In the genomic region with DNA sequence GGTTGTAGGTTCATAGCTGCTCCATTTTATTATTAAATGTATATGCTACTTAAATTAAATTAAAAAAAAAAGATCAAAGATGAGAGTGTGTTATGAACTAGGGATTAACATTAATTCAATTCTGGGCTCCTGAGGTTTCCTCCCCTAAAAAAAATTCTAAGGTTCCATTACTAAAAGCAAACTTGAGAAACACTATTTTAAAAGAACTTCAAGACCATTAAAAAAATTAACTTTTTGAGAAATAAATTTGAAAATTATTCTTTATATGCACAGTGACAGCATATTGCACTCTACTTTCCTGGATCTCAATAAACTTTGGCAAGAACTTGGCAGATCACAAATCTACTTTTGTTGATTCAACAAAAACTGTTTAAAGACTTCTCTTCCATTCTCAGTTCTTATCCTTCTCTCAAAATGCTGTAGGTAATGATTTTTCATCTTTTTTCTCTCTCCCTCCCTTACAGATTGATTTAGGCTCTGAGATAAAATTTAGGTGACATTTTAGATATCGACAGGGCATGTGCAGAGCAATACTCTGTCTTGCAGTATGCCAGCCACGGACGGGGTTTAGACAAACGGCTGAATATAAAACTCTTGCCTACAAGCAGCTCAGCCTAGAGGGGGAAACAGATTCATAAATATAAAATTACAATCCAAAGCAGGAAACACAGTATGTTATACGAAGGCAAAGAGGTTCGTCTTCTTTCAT, we compare ENCODE assay signal across 8 cellular contexts. TPM values are rescaled to one million over a fixed set of nuclear protein-coding genes. Genes with fewer than 3 reads are reported as not detected.
DNase-seq lines count a peak whose midpoint lies in the region; ATAC-seq and TF ChIP-seq lines count a peak whose summit lies in the region.

No MANE protein-coding gene starts in this region.

- BruUV-seq in MCF 10A (replicated peaks; lab: Mats Ljungman, UMichigan): no TSS peak

- POLR2A ChIA-PET in CD8-positive, alpha-beta T cell (lab: Charles Lee): interaction anchor here (0.7 to 1.8 kb wide), 7 partner anchors 11 to 269 kb away, joined by 3 to 11 read pairs (median 5); a partner anchor contains a TSS
- POLR2A ChIA-PET in MCF 10A (lab: Yijun Ruan, JAX): interaction anchor here (0.7 to 4.7 kb wide), 15 partner anchors 11 to 1750 kb away, joined by 3 to 49 read pairs (median 5); a partner anchor contains a TSS

- WGBS in right lobe of liver (ENCODE audit: insufficient coverage, low coverage, low lambda C conversion rate, missing lambda C conversion rate): 0% methylated on average over 6 of the region's 6 CpGs
- 0 to 1% methylated on average over 5 to 6 of the region's 6 CpGs for WGBS in transverse colon (ENCODE audit: low coverage in 1 of 2), 2 donors

- H3K27ac ChIP-seq in CD8-positive, alpha-beta T cell (ENCODE audit: low read depth, low read length): peak overlapping the region; percentile 88
- H3K27ac ChIP-seq in HL-60 (replicated peaks) (peak overlapping the region; percentile 88), right lobe of liver (peak overlapping the region; percentile 53 to 84 (median 66)), transverse colon (peak overlapping the region; percentile 79 to 89 (median 84))

- CTCF ChIA-PET in CD8-positive, alpha-beta T cell (lab: Charles Lee): interaction anchor here (1.0 to 1.4 kb wide), 2 partner anchors 10 to 75 kb away, joined by 3 read pairs; no protein-coding TSS in a partner anchor
- CTCF ChIA-PET in MCF 10A (lab: Yijun Ruan, JAX): interaction anchor here (1.2 to 3.6 kb wide), 2 partner anchors 76 to 281 kb away, joined by 3 to 27 read pairs; no protein-coding TSS in a partner anchor

- intact Hi-C loops in CD8-positive, alpha-beta T cell (cut with DNase I, micrococcal nuclease): loop anchor here (1.0 to 10.0 kb wide), 12 partner anchors 163 to 1067 kb away; a partner anchor contains a TSS
- intact Hi-C loops in MCF 10A (cut with micrococcal nuclease) (loop anchor here (5.0 to 10.0 kb wide), 7 partner anchors 150 to 1750 kb away; a partner anchor contains a TSS), right lobe of liver (cut with DNase I) (no loop called here), transverse colon (cut with DNase I; ENCODE audit: low total_unique reads) (no loop called here)

- no peak for TF ChIP-seq CTCF in CD8-positive, alpha-beta T cell (IDR thresholded peaks at IDR 0.05)
- TF ChIP-seq CTCF in HL-60 (IDR thresholded peaks at IDR 0.05; ENCODE audit: insufficient read depth, low read length) (no peak), MCF 10A (IDR thresholded peaks at IDR 0.05; ENCODE audit: unreplicated experiment) (no peak), right lobe of liver (IDR thresholded peaks at IDR 0.05) (no peak), transverse colon (IDR thresholded peaks at IDR 0.05) (no peak)

- peaks cover 35% of the 10 kb centered on the region for H3K4me1 ChIP-seq in CD8-positive, alpha-beta T cell (ENCODE audit: insufficient read depth, low read length)
- peaks cover 0 to 27% (median 10%) of the 10 kb centered on the region in 4 donors for H3K4me1 ChIP-seq in right lobe of liver
- H3K4me1 ChIP-seq in transverse colon: peaks cover 26 to 37% (median 27%) of the 10 kb centered on the region in 4 donors

- H3K9me3 ChIP-seq in CD8-positive, alpha-beta T cell (ENCODE audit: low read length): no peaks in the 10 kb centered on the region
- no peaks in the 10 kb centered on the region for H3K9me3 ChIP-seq in right lobe of liver
- no peaks in the 10 kb centered on the region for H3K9me3 ChIP-seq in transverse colon

- DNase-seq in CD8-positive, alpha-beta T cell: no peak
- DNase-seq in HL-60 (ENCODE audit: low read depth in 1 of 2, low spot score in 1 of 2) (peak in 1 of 2 experiments; percentile 51), MCF 10A (ENCODE audit: unreplicated experiment) (no peak), right lobe of liver (no peak), transverse colon (no peak)
- no peak for DNase-seq in NK-92 treated with Interleukin-12 subunit alpha and Interleukin-12 subunit beta, amount 100 ng/mL, for 24 hours (lab: John Stamatoyannopoulos, UW)
- no peak for DNase-seq in stimulated activated CD4-positive, alpha-beta T cell treated with anti-CD3 and anti-CD28 coated beads, Interleukin-4, amount 100 ng/mL, for 1 hour

- H3K27me3 Mint-ChIP-seq in CD8-positive, alpha-beta T cell (ENCODE audit: low read depth): peaks cover 6% of the 10 kb centered on the region
- H3K27me3 Mint-ChIP-seq in MCF 10A (ENCODE audit: insufficient read depth, unreplicated experiment): no peaks in the 10 kb centered on the region

- peak overlapping the region; percentile 94 for H3K27ac Mint-ChIP-seq in CD8-positive, alpha-beta T cell
- peak overlapping the region; percentile 49 for H3K27ac Mint-ChIP-seq in MCF 10A (ENCODE audit: low read depth, unreplicated experiment)

- TF ChIP-seq EP300 in transverse colon (IDR thresholded peaks at IDR 0.05; ENCODE audit: low read depth): no peak

- H3K36me3 ChIP-seq in CD8-positive, alpha-beta T cell (ENCODE audit: insufficient read depth, low read length): no peaks in the 10 kb centered on the region
- H3K36me3 ChIP-seq in right lobe of liver: no peaks in the 10 kb centered on the region
- no peaks in the 10 kb centered on the region for H3K36me3 ChIP-seq in transverse colon

- peaks cover 13% of the 10 kb centered on the region for H3K36me3 Mint-ChIP-seq in CD8-positive, alpha-beta T cell
- H3K36me3 Mint-ChIP-seq in MCF 10A (ENCODE audit: insufficient read depth, unreplicated experiment): no peaks in the 10 kb centered on the region

- peak overlapping the region; percentile 87 for H3K4me3 Mint-ChIP-seq in CD8-positive, alpha-beta T cell
- peak overlapping the region; percentile 92 for H3K4me3 Mint-ChIP-seq in MCF 10A (ENCODE audit: unreplicated experiment)

- peak overlapping the region; percentile 99 for H3K4me3 ChIP-seq in CD8-positive, alpha-beta T cell (ENCODE audit: low read depth, low read length)
- H3K4me3 ChIP-seq in HL-60 (replicated peaks; ENCODE audit: insufficient read depth, low read length) (peak overlapping the region; percentile 32), right lobe of liver (peak overlapping the region; percentile 47 to 89 (median 80)), transverse colon (peak overlapping the region; percentile 24 to 76 (median 71))

- H3K9me3 Mint-ChIP-seq in CD8-positive, alpha-beta T cell: peaks cover 2% of the 10 kb centered on the region
- peaks cover 7% of the 10 kb centered on the region for H3K9me3 Mint-ChIP-seq in MCF 10A (ENCODE audit: unreplicated experiment)

- ATAC-seq in CD8-positive, alpha-beta T cell: peak; percentile 41
- ATAC-seq in GM21423 (IDR thresholded peaks at IDR 0.05; ENCODE audit: unreplicated experiment) (peak; percentile 32), right lobe of liver (peak; percentile 39 to 59 (median 58))

- peaks cover 33% of the 10 kb centered on the region for H3K4me1 Mint-ChIP-seq in CD8-positive, alpha-beta T cell (ENCODE audit: low read depth)
- peaks cover 22% of the 10 kb centered on the region for H3K4me1 Mint-ChIP-seq in MCF 10A (ENCODE audit: insufficient read depth, unreplicated experiment)

- in situ Hi-C loops in transverse colon (cut with MboI; ENCODE audit: low pct_ligation_motif_present in 1 of 4, low pct_unique_long_range_greater_than_20kb in 1 of 4, low sequenced_read_pairs in 3 of 4): no loop called here

- TF ChIP-seq POLR2A in right lobe of liver (IDR thresholded peaks at IDR 0.05): no peak
- TF ChIP-seq POLR2A in transverse colon (IDR thresholded peaks at IDR 0.05): no peak

- H3K27me3 ChIP-seq in CD8-positive, alpha-beta T cell (ENCODE audit: insufficient read depth, low read length): no peaks in the 10 kb centered on the region
- no peaks in the 10 kb centered on the region for H3K27me3 ChIP-seq in HL-60 (ENCODE audit: insufficient read depth, poor library complexity, severe bottlenecking)
- H3K27me3 ChIP-seq in right lobe of liver: no peaks in the 10 kb centered on the region
- no peaks in the 10 kb centered on the region for H3K27me3 ChIP-seq in transverse colon

RNA-seq across cellular contexts. Expression of a gene that starts 0.6 kb away (rescaled TPM):
- 1 to 10 TPM; 8.4 to 9.2 TPM for total RNA-seq in CD8-positive, alpha-beta T cell
- total RNA-seq in MCF 10A (2022): 9.5 and 15.3 TPM in 2 replicates
- 10 to 100 TPM in 2 of 6 experiments, 1 to 10 TPM in 4; 5.1 to 15.1 (median 6.6) TPM for total RNA-seq in right lobe of liver
- 10 to 100 TPM in 2 of 4 donors, 1 to 10 TPM in 2; 4.4 to 14.4 (median 7.9) TPM for total RNA-seq in transverse colon

RNA-seq across cellular contexts. Expression of a gene that starts 29.2 kb away (rescaled TPM):
- not detected for total RNA-seq in CD8-positive, alpha-beta T cell
- total RNA-seq in MCF 10A (2022): not detected in 2 replicates
- 1 to 10 TPM in 4 of 6 experiments, under 1 TPM in 2; 0.58 to 1.9 (median 1.0) TPM for total RNA-seq in right lobe of liver
- 1 to 10 TPM in 2 of 4 donors, under 1 TPM in 1, not detected in 1; 0.80 to 2.6 (median 1.7) TPM for total RNA-seq in transverse colon

Comparison
In these comparisons a context has a peak if more than half of its experiments do, and no peak if none do; other contexts are left out.
1. H3K4me3 ChIP-seq: peak in every context shown above with its lines; median percentile 99 in CD8-positive, alpha-beta T cell; 80 in right lobe of liver; 71 in transverse colon; 32 in HL-60.
2. intact Hi-C loops: an anchor here in CD8-positive, alpha-beta T cell (1.0 to 10.0 kb wide) and MCF 10A (5.0 to 10.0 kb wide); none called in right lobe of liver and transverse colon.